In the genomic region with DNA sequence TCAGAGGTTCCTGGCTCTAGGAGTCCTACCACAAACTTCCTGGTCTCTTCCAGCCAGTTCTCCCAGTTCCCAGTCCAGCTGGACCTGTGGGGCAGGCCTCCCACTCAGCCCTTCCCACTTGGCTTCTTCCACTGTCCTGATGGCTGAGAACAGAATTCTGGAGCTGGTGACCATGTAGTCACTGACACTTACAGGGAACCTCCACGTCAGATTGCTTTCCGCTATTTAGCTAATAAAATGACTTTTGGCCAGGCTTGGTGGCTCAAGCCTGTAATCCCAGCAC, we compare ENCODE assay signal across 15 cellular contexts.
"Had no signal": no experiment of that assay in that cellular context is flagged by ENCODE, and none has a peak within 500 bp of the region (broad histone marks: within the 10 kb centered on the region; RNA-seq: fewer than 3 reads in every experiment).

No MANE protein-coding gene starts in this region.

- H3K27ac ChIP-seq: ascending aorta, sigmoid colon, stomach, testis had no signal

- H3K4me3 ChIP-seq: ascending aorta, lung, sigmoid colon, stomach, testis had no signal

- H3K9me3 ChIP-seq: testis had no signal

- DNase-seq: activated CD4-positive, alpha-beta T cell treated with anti-CD3 and anti-CD28 coated beads, Interleukin-2, amount 50 U/mL, for 1 hour; activated CD8-positive, alpha-beta memory T cell treated with anti-CD3 and anti-CD28 coated beads, Interleukin-2, amount 50 U/mL, for 4 hours; activated gamma-delta T cell; activated T-cell treated with anti-CD3 and anti-CD28 coated beads, Interleukin-2, amount 50 U/mL, for 4 hours; cerebellar nuclear complex; cortex of kidney; sigmoid colon; stimulated activated CD4-positive, alpha-beta T cell treated with anti-CD3 and anti-CD28 coated beads, Interleukin-4, amount 100 ng/mL, for 24 hours; stomach; T-cell; T-helper 9 cell; testis had no signal

- H3K36me3 ChIP-seq: ascending aorta, sigmoid colon, stomach had no signal

- H3K27me3 ChIP-seq: ascending aorta, sigmoid colon, stomach, testis had no signal

- H3K4me1 ChIP-seq: ascending aorta, sigmoid colon, stomach, testis had no signal

- ATAC-seq: activated T-cell treated with anti-CD3 and anti-CD28 coated beads, Interleukin-2, amount 50 U/mL, for 4 hours; stimulated activated effector memory CD8-positive, alpha-beta T cell treated with anti-CD3 and anti-CD28 coated beads, Interleukin-12 subunit alpha, Interleukin-12 subunit beta, amount 100 ng/mL, for 72 hours; T-cell had no signal
